ENCODE assay signal across 10 cellular contexts in the genomic region with DNA sequence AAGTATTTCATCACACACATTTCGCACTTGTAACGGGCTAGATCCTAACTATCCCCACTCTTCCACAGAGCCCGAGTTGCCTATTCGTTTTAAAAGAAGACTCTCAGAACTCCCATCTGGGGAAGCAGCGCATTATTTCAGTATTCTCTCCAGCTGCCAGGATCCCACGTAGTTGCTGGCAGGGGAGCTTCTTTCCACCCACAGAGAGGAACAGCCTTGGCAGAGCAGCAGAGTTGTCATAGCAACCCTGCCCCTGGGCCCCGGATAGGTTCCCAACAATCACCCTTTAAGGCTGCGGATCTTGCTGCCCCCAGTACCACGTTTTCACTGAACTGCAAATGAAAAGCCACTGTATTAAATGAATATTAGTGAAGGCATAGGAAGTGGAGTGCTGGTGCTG.
DNase-seq lines count a peak whose midpoint lies in the region; ATAC-seq and TF ChIP-seq lines count a peak whose summit lies in the region.
"Had no signal": no experiment of that assay in that cellular context is flagged by ENCODE, and none has a peak within 500 bp of the region (broad histone marks: within the 10 kb centered on the region; RNA-seq: fewer than 3 reads in every experiment).

No MANE protein-coding gene starts in this region.

- peak overlapping the region; percentile 57 for H3K27ac Mint-ChIP-seq in neural progenitor cell
- H3K27ac Mint-ChIP-seq: activated CD4-positive, alpha-beta T cell treated with anti-CD3 and anti-CD28 coated beads, Interleukin-2, amount 10 ng/mL, durations not matched to agents 7 days and 5 days; CD4-positive, alpha-beta T cell had no signal

- H3K27me3 Mint-ChIP-seq in neural progenitor cell (ENCODE audit: insufficient read depth, low read depth) = no peaks in the 10 kb centered on the region
- H3K27me3 Mint-ChIP-seq: activated CD4-positive, alpha-beta T cell treated with anti-CD3 and anti-CD28 coated beads, Interleukin-2, amount 10 ng/mL, durations not matched to agents 7 days and 5 days; CD4-positive, alpha-beta T cell had no signal

- H3K36me3 ChIP-seq in esophagus muscularis mucosa (no peaks in the 10 kb centered on the region), neural progenitor cell (no peaks in the 10 kb centered on the region)

- peak; percentile 12 for DNase-seq in EL
- DNase-seq in NCI-H446 treated with DMSO at 0.1 percent for 48 hours (lab: John Stamatoyannopoulos, UW) = peak; percentile 95
- DNase-seq in esophagus muscularis mucosa (ENCODE audit: extremely low spot score) = no peak
- peak; percentile 80 for DNase-seq in neural progenitor cell (ENCODE audit: low spot score)
- no peak for DNase-seq in DMS53 (lab: John Stamatoyannopoulos, UW)
- no peak for DNase-seq in epidermal melanocyte (ENCODE audit: insufficient read length, low spot score)
- DNase-seq in HuH-7 (ENCODE audit: low spot score) = no peak
- DNase-seq: activated CD4-positive, alpha-beta T cell treated with anti-CD3 and anti-CD28 coated beads, Interleukin-2, amount 10 ng/mL, durations not matched to agents 7 days and 5 days; CD4-positive, alpha-beta T cell had no signal

- H3K4me2 ChIP-seq in neural progenitor cell = peak overlapping the region; percentile 52

- H3K27me3 ChIP-seq in esophagus muscularis mucosa = no peaks in the 10 kb centered on the region
- H3K27me3 ChIP-seq in neural progenitor cell = no peaks in the 10 kb centered on the region

- no peak for TF ChIP-seq EP300 in esophagus muscularis mucosa (IDR thresholded peaks at IDR 0.05)

- H3K79me2 ChIP-seq in neural progenitor cell (ENCODE audit: low read depth) = no peaks in the 10 kb centered on the region

- peaks cover 4% of the 10 kb centered on the region for H3K9me3 Mint-ChIP-seq in neural progenitor cell
- H3K9me3 Mint-ChIP-seq: activated CD4-positive, alpha-beta T cell treated with anti-CD3 and anti-CD28 coated beads, Interleukin-2, amount 10 ng/mL, durations not matched to agents 7 days and 5 days had no signal

- TF ChIP-seq POLR2A in esophagus muscularis mucosa (IDR thresholded peaks at IDR 0.05; ENCODE audit: low read depth) = no peak

- H2AFZ ChIP-seq in neural progenitor cell (replicated peaks) = peak overlapping the region; percentile 63

- peak overlapping the region; percentile 78 for H3K4me3 Mint-ChIP-seq in neural progenitor cell
- H3K4me3 Mint-ChIP-seq: activated CD4-positive, alpha-beta T cell treated with anti-CD3 and anti-CD28 coated beads, Interleukin-2, amount 10 ng/mL, durations not matched to agents 7 days and 5 days; CD4-positive, alpha-beta T cell had no signal

- H3K4me1 ChIP-seq in esophagus muscularis mucosa (peaks cover 0 to 27% (median 21%) of the 10 kb centered on the region in 4 donors), neural progenitor cell (peaks cover 13% of the 10 kb centered on the region)

- no peaks in the 10 kb centered on the region for H4K20me1 ChIP-seq in neural progenitor cell (ENCODE audit: low read depth)

- 33% methylated on average over 9 of the region's 9 CpGs for WGBS in esophagus muscularis mucosa

- H3K4me3 ChIP-seq in esophagus muscularis mucosa (peak overlapping the region; percentile 7 to 35 (median 18)), neural progenitor cell (peak overlapping the region; percentile 10)

- no peak for TF ChIP-seq CTCF in esophagus muscularis mucosa (IDR thresholded peaks at IDR 0.05)
- TF ChIP-seq CTCF in neural progenitor cell (IDR thresholded peaks at IDR 0.05) = no peak

- H3K9me3 ChIP-seq in esophagus muscularis mucosa = no peaks in the 10 kb centered on the region
- H3K9me3 ChIP-seq in neural progenitor cell (ENCODE audit: low read depth) = no peaks in the 10 kb centered on the region

- peaks cover 6% of the 10 kb centered on the region for H3K36me3 Mint-ChIP-seq in neural progenitor cell

- ATAC-seq in HG02884 (IDR thresholded peaks at IDR 0.05; ENCODE audit: unreplicated experiment) = no peak

- peaks cover 37% of the 10 kb centered on the region for H3K4me1 Mint-ChIP-seq in neural progenitor cell
- H3K4me1 Mint-ChIP-seq: activated CD4-positive, alpha-beta T cell treated with anti-CD3 and anti-CD28 coated beads, Interleukin-2, amount 10 ng/mL, durations not matched to agents 7 days and 5 days had no signal

- H3K9ac ChIP-seq in neural progenitor cell = no peak overlapping the region

- peak overlapping the region; percentile 64 to 73 (median 72) for H3K27ac ChIP-seq in esophagus muscularis mucosa (replicated peaks in 1 of 4)
- no peak overlapping the region for H3K27ac ChIP-seq in neural progenitor cell

- intact Hi-C loops in esophagus muscularis mucosa (cut with DNase I) = loop anchor here (10.0 kb wide), 1 partner anchor 189 kb away; no protein-coding TSS in a partner anchor

- no peaks in the 10 kb centered on the region for H3F3A ChIP-seq in neural progenitor cell (ENCODE audit: low read depth)

Comparison
In these comparisons a context has a peak if more than half of its experiments do, and no peak if none do; other contexts are left out.
1. DNase-seq: peak in EL (single experiment), NCI-H446 treated with DMSO at 0.1 percent for 48 hours (single experiment) and neural progenitor cell (single experiment); none in esophagus muscularis mucosa (single experiment), DMS53 (single experiment), epidermal melanocyte (single experiment) and HuH-7 (single experiment).